ENCODE assay signal across 8 cellular contexts in the genomic region with DNA sequence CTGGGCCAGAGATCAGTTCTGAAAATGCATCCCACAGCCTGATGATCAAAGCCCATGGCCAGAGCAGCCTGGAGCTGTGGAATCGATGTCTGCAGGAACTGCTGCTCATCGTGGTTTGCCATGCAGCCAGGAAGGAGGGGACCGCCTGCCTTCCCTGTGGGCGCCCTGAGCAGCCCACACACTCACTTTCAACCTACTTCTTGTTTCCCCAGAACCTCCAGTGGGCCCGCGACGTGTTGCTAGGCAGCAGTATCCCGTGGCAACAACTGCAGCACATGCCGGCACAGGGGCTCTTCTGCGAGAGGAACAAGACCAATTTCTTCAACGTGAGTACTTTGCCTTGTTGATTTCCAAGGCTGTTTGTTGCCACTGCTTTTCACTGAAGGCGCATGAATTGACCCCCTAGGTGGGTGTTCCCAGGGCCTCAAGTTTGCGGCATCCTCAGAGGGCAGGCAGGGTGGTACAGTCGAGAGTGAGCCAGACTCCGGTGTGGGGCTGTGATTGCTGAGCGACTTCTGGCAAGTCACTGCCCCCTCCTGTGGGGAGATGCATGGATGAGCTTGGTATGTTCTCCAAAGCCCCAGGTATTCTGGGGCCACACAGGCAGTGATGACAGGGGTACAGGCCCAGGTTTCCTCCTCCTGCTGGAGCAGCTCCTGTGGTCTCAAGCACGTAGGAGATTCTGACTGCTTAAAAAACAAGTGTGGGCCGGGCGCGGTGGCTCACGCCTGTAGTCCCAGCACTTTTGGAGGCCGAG. TPM values are rescaled to one million over a fixed set of nuclear protein-coding genes. Genes with fewer than 3 reads are reported as not detected.
DNase-seq lines count a peak whose midpoint lies in the region; ATAC-seq and TF ChIP-seq lines count a peak whose summit lies in the region.

No MANE protein-coding gene starts in this region.

- no peak for TF ChIP-seq POLR2A in GM18505 (IDR thresholded peaks at IDR 0.05; ENCODE audit: borderline replicate concordance, extremely low read depth, insufficient read depth, insufficient read length)

- H3K4me3 ChIP-seq in foreskin fibroblast (ENCODE audit: low read depth in 1 of 2, low read length in 2 of 2) = no peak overlapping the region

- no peaks in the 10 kb centered on the region for H3K27me3 Mint-ChIP-seq in T-helper 2 cell treated with Interferon-gamma antibody and Interleukin-4, amounts not matched to agents 5 μg/mL and 100 μg/mL, for 36 hours (ENCODE audit: low read depth)
- no peaks in the 10 kb centered on the region for H3K27me3 Mint-ChIP-seq in stimulated activated naive B cell treated with anti-CD40 and anti-IgM and Interleukin-4, amounts not matched to agents 10 μg/mL and 1 μg/mL and 100 μg/mL, for 72 hours

- H3K36me3 Mint-ChIP-seq in T-helper 2 cell treated with Interferon-gamma antibody and Interleukin-4, amounts not matched to agents 5 μg/mL and 100 μg/mL, for 36 hours (ENCODE audit: low read depth) = peaks cover 30% of the 10 kb centered on the region
- peaks cover 29 to 41% of the 10 kb centered on the region in 2 donors for H3K36me3 Mint-ChIP-seq in stimulated activated naive B cell treated with anti-CD40 and anti-IgM and Interleukin-4, amounts not matched to agents 10 μg/mL and 1 μg/mL and 100 μg/mL, for 72 hours

- no peak overlapping the region for H3K27ac Mint-ChIP-seq in T-helper 2 cell treated with Interferon-gamma antibody and Interleukin-4, amounts not matched to agents 5 μg/mL and 100 μg/mL, for 36 hours
- H3K27ac Mint-ChIP-seq in stimulated activated naive B cell treated with anti-CD40 and anti-IgM and Interleukin-4, amounts not matched to agents 10 μg/mL and 1 μg/mL and 100 μg/mL, for 72 hours = no peak overlapping the region

- H3K9me3 Mint-ChIP-seq in T-helper 2 cell treated with Interferon-gamma antibody and Interleukin-4, amounts not matched to agents 5 μg/mL and 100 μg/mL, for 36 hours = no peaks in the 10 kb centered on the region
- no peaks in the 10 kb centered on the region for H3K9me3 Mint-ChIP-seq in stimulated activated naive B cell treated with anti-CD40 and anti-IgM and Interleukin-4, amounts not matched to agents 10 μg/mL and 1 μg/mL and 100 μg/mL, for 72 hours

- H3K4me1 Mint-ChIP-seq in T-helper 2 cell treated with Interferon-gamma antibody and Interleukin-4, amounts not matched to agents 5 μg/mL and 100 μg/mL, for 36 hours (ENCODE audit: low read depth) = peaks cover 12% of the 10 kb centered on the region
- peaks cover 21 to 43% of the 10 kb centered on the region in 2 donors for H3K4me1 Mint-ChIP-seq in stimulated activated naive B cell treated with anti-CD40 and anti-IgM and Interleukin-4, amounts not matched to agents 10 μg/mL and 1 μg/mL and 100 μg/mL, for 72 hours

- no peak overlapping the region for H3K4me3 Mint-ChIP-seq in T-helper 2 cell treated with Interferon-gamma antibody and Interleukin-4, amounts not matched to agents 5 μg/mL and 100 μg/mL, for 36 hours
- H3K4me3 Mint-ChIP-seq in stimulated activated naive B cell treated with anti-CD40 and anti-IgM and Interleukin-4, amounts not matched to agents 10 μg/mL and 1 μg/mL and 100 μg/mL, for 72 hours = no peak overlapping the region

- peak; percentile 27 for DNase-seq in T-helper 2 cell treated with Interferon-gamma antibody and Interleukin-4, amounts not matched to agents 5 μg/mL and 100 μg/mL, for 36 hours (ENCODE audit: low spot score)
- DNase-seq in activated naive CD4-positive, alpha-beta T cell treated with anti-CD3 and anti-CD28 coated beads, Interleukin-2, amount 50 U/mL, for 16 hours = peak; percentile 74
- peak; percentile 57 for DNase-seq in mucosa of gallbladder (ENCODE audit: low spot score)
- peak; percentile 71 for DNase-seq in stimulated activated naive B cell treated with anti-CD40 and anti-IgM and Interleukin-4, amounts not matched to agents 10 μg/mL and 1 μg/mL and 100 μg/mL, for 72 hours
- no peak for DNase-seq in NCI-H2171 (lab: John Stamatoyannopoulos, UW)
- DNase-seq in foreskin fibroblast = no peak
- DNase-seq in NCI-H82 treated with DMSO at 0.1 percent for 48 hours (lab: John Stamatoyannopoulos, UW; ENCODE audit: unreplicated experiment) = no peak

- ATAC-seq in stimulated activated naive B cell treated with anti-CD40 and anti-IgM and Interleukin-4, amounts not matched to agents 10 μg/mL and 1 μg/mL and 100 μg/mL, for 72 hours (replicated peaks) = peak; percentile 92 to 96
- ATAC-seq in GM18505 (IDR thresholded peaks at IDR 0.05; ENCODE audit: unreplicated experiment) = no peak

- no peak for TF ChIP-seq CTCF in foreskin fibroblast (IDR thresholded peaks at IDR 0.05; ENCODE audit: low read depth, low read length)

RNA-seq across cellular contexts. Expression of gene SUSD2, which starts 47.0 kb away (rescaled TPM):
- total RNA-seq in mucosa of gallbladder = 2.0 TPM

Comparison
In these comparisons a context has a peak if more than half of its experiments do, and no peak if none do; other contexts are left out.
1. DNase-seq: peak in T-helper 2 cell treated with Interferon-gamma antibody and Interleukin-4, amounts not matched to agents 5 μg/mL and 100 μg/mL, for 36 hours (single experiment), activated naive CD4-positive, alpha-beta T cell treated with anti-CD3 and anti-CD28 coated beads, Interleukin-2, amount 50 U/mL, for 16 hours (single experiment), mucosa of gallbladder (single experiment) and stimulated activated naive B cell treated with anti-CD40 and anti-IgM and Interleukin-4, amounts not matched to agents 10 μg/mL and 1 μg/mL and 100 μg/mL, for 72 hours (single experiment); none in NCI-H2171 (single experiment), foreskin fibroblast (0 of 2) and NCI-H82 treated with DMSO at 0.1 percent for 48 hours (single experiment).